Comparison of ENCODE assay signal across 8 cellular contexts in the genomic region with DNA sequence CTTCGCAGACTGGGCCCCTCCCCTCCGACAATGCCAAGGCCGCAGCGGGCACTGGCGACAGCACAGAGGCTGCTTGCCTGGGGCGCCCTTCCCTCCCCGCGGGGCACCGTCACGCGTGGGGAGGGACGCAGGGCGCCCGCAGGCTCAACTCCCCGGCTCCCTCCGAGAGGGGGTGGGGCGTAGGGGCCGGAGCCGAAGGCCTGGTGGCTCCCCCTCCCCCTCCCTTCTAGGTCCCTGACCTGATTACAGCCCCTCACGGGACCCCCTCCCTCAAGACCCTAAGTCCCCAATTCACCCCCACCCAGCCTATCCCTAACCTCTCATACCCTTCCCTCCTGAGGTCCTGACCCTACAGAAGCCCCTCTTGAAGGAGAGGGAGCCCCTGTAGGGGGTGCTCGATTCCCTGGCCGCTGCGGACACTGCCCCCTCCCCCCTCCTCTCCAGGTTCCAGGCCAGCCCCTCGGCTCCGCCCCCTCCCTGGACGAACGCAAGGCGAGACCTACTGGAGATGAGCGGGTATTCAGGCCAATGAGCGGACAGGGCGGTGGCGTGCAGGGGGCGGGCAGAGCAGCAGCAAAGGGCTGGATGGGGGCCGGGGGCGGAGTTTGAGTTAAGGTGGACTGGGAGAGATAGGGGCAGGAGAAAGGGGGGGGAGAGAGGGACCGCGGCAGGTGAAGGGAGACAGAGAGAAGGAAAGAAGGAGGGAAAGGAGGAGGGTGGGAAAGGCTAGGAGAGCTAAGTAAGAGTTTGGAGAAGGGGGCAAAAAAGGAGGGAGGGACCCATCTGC. TPM values are rescaled to one million over a fixed set of nuclear protein-coding genes. Genes with fewer than 3 reads are reported as not detected.
A peak's percentile ranks its signal among the peaks of the same experiment; 100 is the strongest.
DNase-seq lines count a peak whose midpoint lies in the region; ATAC-seq and TF ChIP-seq lines count a peak whose summit lies in the region.

No MANE protein-coding gene starts in this region.

- DNase-seq in HK-2 (ENCODE audit: unreplicated experiment) (peak; percentile 100), NCI-H82 (lab: John Stamatoyannopoulos, UW) (peak; percentile 100), dorsolateral prefrontal cortex (peak; percentile 100), lower leg skin (ENCODE audit: low spot score in 2 of 2) (peak; percentile 100)
- peak; percentile 100 for DNase-seq in activated CD4-positive, alpha-beta memory T cell treated with anti-CD3 and anti-CD28 coated beads for 36 hours
- peak; percentile 99 for DNase-seq in stimulated activated CD4-positive, alpha-beta T cell treated with anti-CD3 and anti-CD28 coated beads, Interleukin-4, amount 100 ng/mL, for 24 hours

- peak; percentile 47 for ATAC-seq in GM19328 (IDR thresholded peaks at IDR 0.05; ENCODE audit: unreplicated experiment)

- peaks cover 54% of the 10 kb centered on the region for H3K4me1 ChIP-seq in BLaER1

- H3K9ac ChIP-seq in BLaER1, result peak overlapping the region; percentile 86

- no peaks in the 10 kb centered on the region for H3K27me3 Mint-ChIP-seq in activated CD4-positive, alpha-beta memory T cell treated with anti-CD3 and anti-CD28 coated beads for 36 hours

- peak in 55 of 56 donors; percentile 15 to 75 (median 52) for TF ChIP-seq CTCF in dorsolateral prefrontal cortex (IDR thresholded peaks at IDR 0.05 in 54 of 56, conservative IDR thresholded peaks at IDR 0.05 in 2 of 56; ENCODE audit: low read depth in 1 of 56, partially characterized antibody in 56 of 56)
- TF ChIP-seq CTCF in lower leg skin (IDR thresholded peaks at IDR 0.05), result no peak

- 0% methylated on average over 11 to 24 of the region's 37 CpGs for WGBS in lower leg skin, 2 donors

- peak overlapping the region; percentile 90 for H3K27ac ChIP-seq in BLaER1
- H3K27ac ChIP-seq in dorsolateral prefrontal cortex, result peak overlapping the region; percentile 91 to 99 (median 98)

- H3K36me3 Mint-ChIP-seq in activated CD4-positive, alpha-beta memory T cell treated with anti-CD3 and anti-CD28 coated beads for 36 hours, result peaks cover 8% of the 10 kb centered on the region

- H3K4me3 Mint-ChIP-seq in activated CD4-positive, alpha-beta memory T cell treated with anti-CD3 and anti-CD28 coated beads for 36 hours, result peak overlapping the region; percentile 94

- intact Hi-C loops in activated CD4-positive, alpha-beta memory T cell treated with anti-CD3 and anti-CD28 coated beads for 36 hours (cut with micrococcal nuclease), result loop anchor here (1.0 to 10.0 kb wide), 14 partner anchors 8 to 1347 kb away; partner anchors contain the start of genes ADAM15, ADAR, ASH1L and FLAD1
- intact Hi-C loops in dorsolateral prefrontal cortex (cut with DNase I) (loop anchor here (2.0 to 5.0 kb wide), 3 partner anchors 15 to 50 kb away; partner anchors contain the start of genes ADAM15 (in 1 of the 2) and PYGO2 (in 1 of the 2)), lower leg skin (cut with DNase I; ENCODE audit: low total_unique reads) (no loop called here)

- H3K9me3 Mint-ChIP-seq in activated CD4-positive, alpha-beta memory T cell treated with anti-CD3 and anti-CD28 coated beads for 36 hours, result no peaks in the 10 kb centered on the region

- TF ChIP-seq POLR2A in lower leg skin (IDR thresholded peaks at IDR 0.05), result no peak

- CTCF ChIA-PET in activated CD4-positive, alpha-beta memory T cell treated with anti-CD3 and anti-CD28 coated beads for 36 hours (lab: Charles Lee), result interaction anchor here (0.9 to 9.4 kb wide), 6 partner anchors 14 to 83 kb away, joined by 3 to 144 read pairs (median 21); partner anchors contain the start of genes ADAM15, FLAD1 and PYGO2

- peak overlapping the region; percentile 84 for H3K4me2 ChIP-seq in BLaER1

- H3K36me3 ChIP-seq in BLaER1, result no peaks in the 10 kb centered on the region

- H3K4me3 ChIP-seq in BLaER1, result peak overlapping the region; percentile 95
- peak overlapping the region; percentile 67 to 93 (median 81) for H3K4me3 ChIP-seq in dorsolateral prefrontal cortex
- H3K4me3 ChIP-seq in lower leg skin (ENCODE audit: low read depth, poor library complexity, severe bottlenecking), result peak overlapping the region; percentile 38

- no peaks in the 10 kb centered on the region for H3K27me3 ChIP-seq in BLaER1
- no peaks in the 10 kb centered on the region for H3K27me3 ChIP-seq in dorsolateral prefrontal cortex

- peak overlapping the region; percentile 95 for H3K27ac Mint-ChIP-seq in activated CD4-positive, alpha-beta memory T cell treated with anti-CD3 and anti-CD28 coated beads for 36 hours

- H3K4me1 Mint-ChIP-seq in activated CD4-positive, alpha-beta memory T cell treated with anti-CD3 and anti-CD28 coated beads for 36 hours (ENCODE audit: low read depth), result peaks cover 50% of the 10 kb centered on the region

- H3K9me3 ChIP-seq in BLaER1, result no peaks in the 10 kb centered on the region

- H4K20me1 ChIP-seq in BLaER1, result peaks cover under 1% of the 10 kb centered on the region; the same call in 1 of the 2 replicates

- POLR2A ChIA-PET in activated CD4-positive, alpha-beta memory T cell treated with anti-CD3 and anti-CD28 coated beads for 36 hours (lab: Charles Lee), result interaction anchor here (0.7 to 4.2 kb wide), 5 partner anchors 14 to 47 kb away, joined by 4 to 35 read pairs (median 19); partner anchors contain the start of genes CKS1B and PBXIP1

RNA-seq across cellular contexts. Expression of gene ZBTB7B, which starts 0.7 kb away (rescaled TPM):
- total RNA-seq in activated CD4-positive, alpha-beta memory T cell treated with anti-CD3 and anti-CD28 coated beads for 36 hours, result 100 to 1,000 TPM; 124 to 125 TPM
- total RNA-seq in dorsolateral prefrontal cortex (10 to 100 TPM in 119 of 120 experiments, 1 to 10 TPM in 1; 10.0 to 57.9 (median 22.8) TPM), lower leg skin (100 to 1,000 TPM; 270 to 295 (median 286) TPM)

RNA-seq across cellular contexts. Expression of gene LENEP, which starts 8.5 kb away (rescaled TPM):
- total RNA-seq in activated CD4-positive, alpha-beta memory T cell treated with anti-CD3 and anti-CD28 coated beads for 36 hours, result under 1 TPM; 0.36 to 0.56 TPM
- total RNA-seq in dorsolateral prefrontal cortex (1 to 10 TPM in 19 of 120 experiments, under 1 TPM in 7, not detected in 94; 0.71 to 2.7 (median 1.2) TPM), lower leg skin (1 to 10 TPM in 1 of 4 donors, not detected in 3; 1.4 TPM)

RNA-seq across cellular contexts. Expression of gene FLAD1, which starts 18.7 kb away (rescaled TPM):
- total RNA-seq in activated CD4-positive, alpha-beta memory T cell treated with anti-CD3 and anti-CD28 coated beads for 36 hours, result 10 to 100 TPM; 45.4 to 49.4 TPM
- total RNA-seq in dorsolateral prefrontal cortex (10 to 100 TPM; 16.1 to 42.6 (median 25.5) TPM), lower leg skin (10 to 100 TPM; 38.7 to 45.3 (median 41.6) TPM)

RNA-seq across cellular contexts. Expression of gene CKS1B, which starts 27.4 kb away (rescaled TPM):
- total RNA-seq in activated CD4-positive, alpha-beta memory T cell treated with anti-CD3 and anti-CD28 coated beads for 36 hours, result 100 to 1,000 TPM; 197 to 205 TPM
- total RNA-seq in dorsolateral prefrontal cortex (10 to 100 TPM in 89 of 120 experiments, 1 to 10 TPM in 31; 4.1 to 21.6 (median 11.6) TPM), lower leg skin (10 to 100 TPM; 40.0 to 58.7 (median 45.3) TPM)

RNA-seq across cellular contexts. Expression of gene SHC1, which starts 31.3 kb away (rescaled TPM):
- total RNA-seq in activated CD4-positive, alpha-beta memory T cell treated with anti-CD3 and anti-CD28 coated beads for 36 hours, result 10 to 100 TPM; 43.4 to 46.5 TPM
- 10 to 100 TPM; 19.6 to 84.4 (median 32.6) TPM for total RNA-seq in dorsolateral prefrontal cortex
- total RNA-seq in lower leg skin, result 10 to 100 TPM; 45.4 to 68.9 (median 66.4) TPM

Comparison
In these comparisons a context has a peak if more than half of its experiments do, and no peak if none do; other contexts are left out.
1. Peak in every context shown above with its lines: DNase-seq, ATAC-seq, H3K4me3 ChIP-seq and H3K27ac ChIP-seq.
2. H3K4me3 ChIP-seq: peak in every context shown above with its lines; median percentile 95 in BLaER1; 81 in dorsolateral prefrontal cortex; 38 in lower leg skin.
3. CTCF ChIP-seq: peak in dorsolateral prefrontal cortex (55 of 56); none in lower leg skin (0 of 3).